In the genomic region with DNA sequence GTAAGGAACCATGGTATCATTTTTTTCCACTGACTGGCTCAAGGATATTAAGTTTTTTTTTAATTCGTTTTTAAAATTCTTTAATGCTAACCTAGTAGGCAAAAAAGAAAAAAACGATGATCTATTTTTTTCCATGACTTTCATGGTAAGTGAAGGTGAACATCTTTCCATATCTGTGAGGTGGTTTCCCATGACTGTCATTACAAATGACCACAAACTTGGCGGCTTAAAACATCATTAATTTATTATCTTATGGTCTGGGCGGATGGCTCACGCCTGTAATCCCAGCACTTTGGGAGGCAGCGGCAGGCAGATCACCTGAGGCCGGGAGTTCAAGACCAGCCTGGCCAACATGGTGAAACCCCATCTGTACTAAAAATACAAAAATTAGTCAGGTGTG, we compare ENCODE assay signal across 29 cellular contexts. TPM values are rescaled to one million over a fixed set of nuclear protein-coding genes. Genes with fewer than 3 reads are reported as not detected.
"Had no signal": no experiment of that assay in that cellular context is flagged by ENCODE, and none has a peak within 500 bp of the region (broad histone marks: within the 10 kb centered on the region; RNA-seq: fewer than 3 reads in every experiment).

No MANE protein-coding gene starts in this region.

- H3K27me3 ChIP-seq: SJCRH30 had no signal

- H3K27ac Mint-ChIP-seq: activated CD4-positive, alpha-beta memory T cell treated with anti-CD3 and anti-CD28 coated beads, Interleukin-2, amount 10 ng/mL, durations not matched to agents 7 days and 5 days; activated naive CD4-positive, alpha-beta T cell treated with anti-CD3 and anti-CD28 coated beads for 36 hours; brain had no signal

- H3K9ac ChIP-seq: KMS-11, SK-N-SH had no signal

- H3K4me1 Mint-ChIP-seq: activated CD4-positive, alpha-beta memory T cell treated with anti-CD3 and anti-CD28 coated beads, Interleukin-2, amount 10 ng/mL, durations not matched to agents 7 days and 5 days; brain; central memory CD8-positive, alpha-beta T cell had no signal

- DNase-seq: activated CD4-positive, alpha-beta memory T cell treated with anti-CD3 and anti-CD28 coated beads, Interleukin-2, amount 10 ng/mL, durations not matched to agents 7 days and 5 days; activated CD4-positive, alpha-beta T cell treated with anti-CD3 and anti-CD28 coated beads, Interleukin-2, amount 50 U/mL, for 1 hour; activated CD4-positive, CD25-positive, alpha-beta regulatory T cell; activated CD8-positive, alpha-beta memory T cell treated with anti-CD3 and anti-CD28 coated beads, Interleukin-2, amount 50 U/mL, for 48 hours; activated effector memory CD4-positive, alpha-beta T cell treated with anti-CD3 and anti-CD28 coated beads, Interleukin-2, amount 50 U/mL, for 16 hours; activated naive CD4-positive, alpha-beta T cell treated with anti-CD3 and anti-CD28 coated beads for 36 hours; activated T-cell treated with anti-CD3 and anti-CD28 coated beads, Interleukin-2, amount 50 U/mL, for 1 hour; amniotic stem cell; NCI-H1092; NCI-H1417; NCI-H1930; NCI-H2107; NCI-H2171 treated with DMSO at 0.1 percent for 48 hours; NCI-H226; NCI-H526 treated with DMSO at 0.1 percent for 48 hours; NCI-H82; OCI-M1; RPMI8226; T-helper 1 cell had no signal

- H3K9me3 ChIP-seq: SJCRH30, SK-N-SH had no signal

- H3K36me3 Mint-ChIP-seq: brain had no signal

- H3K4me3 Mint-ChIP-seq: activated CD4-positive, alpha-beta memory T cell treated with anti-CD3 and anti-CD28 coated beads, Interleukin-2, amount 10 ng/mL, durations not matched to agents 7 days and 5 days; central memory CD8-positive, alpha-beta T cell had no signal

- H3K4me1 ChIP-seq: SJCRH30 had no signal

- H3K36me3 ChIP-seq: SJCRH30 had no signal

RNA-seq across cellular contexts. Expression of gene AHSP, which starts 10.5 kb away (rescaled TPM):
- total RNA-seq: activated CD4-positive, alpha-beta memory T cell treated with anti-CD3 and anti-CD28 coated beads, Interleukin-2, amount 10 ng/mL, durations not matched to agents 7 days and 5 days; activated naive CD4-positive, alpha-beta T cell treated with anti-CD3 and anti-CD28 coated beads for 36 hours; astrocyte; MCF 10A; NCI-H460; Right ventricle myocardium inferior; SJCRH30; T-helper 2 cell treated with Interferon-gamma antibody and Interleukin-4, amounts not matched to agents 100 ng/mL and 5 ng/mL, for 36 hours had no signal

RNA-seq across cellular contexts. Expression of gene SLC5A2, which starts 55.3 kb away (rescaled TPM):
- total RNA-seq: activated naive CD4-positive, alpha-beta T cell treated with anti-CD3 and anti-CD28 coated beads for 36 hours; astrocyte; MCF 10A; NCI-H460; Right ventricle myocardium inferior; T-helper 2 cell treated with Interferon-gamma antibody and Interleukin-4, amounts not matched to agents 100 ng/mL and 5 ng/mL, for 36 hours had no signal
